ENCODE assay signal across 8 cellular contexts in the genomic region with DNA sequence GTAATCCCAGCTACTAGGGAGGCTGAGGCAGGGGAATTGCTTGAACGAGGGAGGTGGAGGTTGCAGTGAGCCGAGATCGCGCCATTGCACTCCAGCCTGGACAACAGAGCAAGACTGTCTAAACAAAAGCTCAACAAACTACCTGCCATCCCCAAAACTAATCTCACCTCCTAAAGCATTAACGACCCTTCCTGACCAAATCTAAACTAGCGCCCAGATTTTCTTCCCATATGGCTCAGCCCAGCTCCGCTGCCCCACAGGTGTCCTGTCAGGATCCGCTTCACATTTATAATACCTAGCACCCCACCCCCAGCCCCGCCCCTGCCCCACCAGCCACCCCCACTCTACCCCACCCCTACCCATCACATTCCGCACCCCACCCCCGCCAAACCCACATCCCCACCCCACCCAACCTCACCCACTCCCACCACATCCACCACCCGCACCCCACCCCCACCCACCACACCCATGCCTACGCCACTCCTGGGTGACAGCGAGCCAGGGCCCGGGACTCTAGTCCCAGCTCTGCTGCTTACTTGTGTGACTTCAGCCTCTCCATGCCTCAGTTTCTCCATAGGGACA.
DNase-seq lines count a peak whose midpoint lies in the region; ATAC-seq and TF ChIP-seq lines count a peak whose summit lies in the region.

No MANE protein-coding gene starts in this region.

- H3K4me3 ChIP-seq in fibroblast of pulmonary artery (replicated peaks; ENCODE audit: low read depth, low read length) (peak overlapping the region; percentile 81), rectal smooth muscle tissue (ENCODE audit: low read length) (peak overlapping the region; percentile 93)

- no peaks in the 10 kb centered on the region for H3K9me3 Mint-ChIP-seq in activated naive CD4-positive, alpha-beta T cell treated with anti-CD3 and anti-CD28 coated beads, Interleukin-2, amount 10 ng/mL, durations not matched to agents 7 days and 5 days

- CTCF ChIA-PET in activated naive CD4-positive, alpha-beta T cell treated with anti-CD3 and anti-CD28 coated beads, Interleukin-2, amount 10 ng/mL, durations not matched to agents 7 days and 5 days (lab: Charles Lee): interaction anchor here (1.8 to 10.0 kb wide), 4 partner anchors 16 to 105 kb away, joined by 7 to 147 read pairs (median 95); a partner anchor contains a TSS

- H3K36me3 ChIP-seq in rectal smooth muscle tissue (ENCODE audit: control insufficient read depth, insufficient read depth, low read length): peaks cover 2% of the 10 kb centered on the region

- peak overlapping the region; percentile 97 for H3K27ac Mint-ChIP-seq in activated naive CD4-positive, alpha-beta T cell treated with anti-CD3 and anti-CD28 coated beads, Interleukin-2, amount 10 ng/mL, durations not matched to agents 7 days and 5 days

- no peaks in the 10 kb centered on the region for H3K27me3 ChIP-seq in rectal smooth muscle tissue (ENCODE audit: control insufficient read depth, insufficient read depth, low read length)

- H3K27ac ChIP-seq in rectal smooth muscle tissue (ENCODE audit: low read depth, low read length): peak overlapping the region; percentile 97

- H3K36me3 Mint-ChIP-seq in activated naive CD4-positive, alpha-beta T cell treated with anti-CD3 and anti-CD28 coated beads, Interleukin-2, amount 10 ng/mL, durations not matched to agents 7 days and 5 days: peaks cover 27% of the 10 kb centered on the region

- H3K9ac ChIP-seq in rectal smooth muscle tissue (ENCODE audit: low read length): peak overlapping the region; percentile 90

- peak overlapping the region; percentile 77 for H3K4me3 Mint-ChIP-seq in activated naive CD4-positive, alpha-beta T cell treated with anti-CD3 and anti-CD28 coated beads, Interleukin-2, amount 10 ng/mL, durations not matched to agents 7 days and 5 days

- DNase-seq in activated naive CD4-positive, alpha-beta T cell treated with anti-CD3 and anti-CD28 coated beads, Interleukin-2, amount 10 ng/mL, durations not matched to agents 7 days and 5 days: peak; percentile 75
- DNase-seq in activated naive CD4-positive, alpha-beta T cell treated with Interleukin-2 at 50 U/mL for 16 hours: no peak
- DNase-seq in activated CD8-positive, alpha-beta memory T cell treated with anti-CD3 and anti-CD28 coated beads for 4 hours (ENCODE audit: low read depth in 2 of 2): peak; percentile 15 to 23
- DNase-seq in fibroblast of pulmonary artery (ENCODE audit: low read depth): no peak
- DNase-seq in middle frontal gyrus (ENCODE audit: extremely low spot score, low spot score): no peak
- DNase-seq in 8988T: no peak

- peaks cover 10% of the 10 kb centered on the region for H3K4me1 ChIP-seq in rectal smooth muscle tissue (ENCODE audit: control insufficient read depth, insufficient read depth, low read length)

- H3K27me3 Mint-ChIP-seq in activated naive CD4-positive, alpha-beta T cell treated with anti-CD3 and anti-CD28 coated beads, Interleukin-2, amount 10 ng/mL, durations not matched to agents 7 days and 5 days: peaks cover 4% of the 10 kb centered on the region

- H3K4me1 Mint-ChIP-seq in activated naive CD4-positive, alpha-beta T cell treated with anti-CD3 and anti-CD28 coated beads, Interleukin-2, amount 10 ng/mL, durations not matched to agents 7 days and 5 days: peaks cover 62% of the 10 kb centered on the region

- ATAC-seq in HG03354 (IDR thresholded peaks at IDR 0.05; ENCODE audit: poor library complexity, severe bottlenecking, unreplicated experiment): peak; percentile 32

- TF ChIP-seq CTCF in fibroblast of pulmonary artery (IDR thresholded peaks at IDR 0.05; ENCODE audit: low read length, missing control alignments): no peak

Comparison
In these comparisons a context has a peak if more than half of its experiments do, and no peak if none do; other contexts are left out.
1. DNase-seq: peak in activated naive CD4-positive, alpha-beta T cell treated with anti-CD3 and anti-CD28 coated beads, Interleukin-2, amount 10 ng/mL, durations not matched to agents 7 days and 5 days (single experiment) and activated CD8-positive, alpha-beta memory T cell treated with anti-CD3 and anti-CD28 coated beads for 4 hours (2 of 2); none in activated naive CD4-positive, alpha-beta T cell treated with Interleukin-2 at 50 U/mL for 16 hours (single experiment), fibroblast of pulmonary artery (single experiment), middle frontal gyrus (single experiment) and 8988T (single experiment).